10 cellular contexts compared by ENCODE assay signal in the genomic region with DNA sequence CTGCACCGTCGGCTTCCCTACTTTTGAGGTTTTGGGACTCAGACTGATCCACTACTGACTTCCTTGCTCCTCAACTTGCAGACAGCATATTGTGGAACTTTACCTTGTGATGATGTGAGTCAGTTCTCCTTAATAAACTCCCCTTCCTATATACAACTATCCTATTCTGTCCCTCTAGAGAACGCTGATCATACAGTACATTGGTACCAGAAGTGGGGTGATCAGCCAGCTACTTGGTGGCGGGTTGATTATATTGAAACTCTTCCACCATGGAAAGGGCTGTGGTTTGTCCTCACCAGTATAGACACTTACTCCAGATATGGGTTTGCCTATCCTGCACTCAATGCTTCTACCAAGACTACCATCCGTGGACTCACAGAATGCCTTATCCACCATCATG.
"Had no signal": no experiment of that assay in that cellular context is flagged by ENCODE, and none has a peak within 500 bp of the region (broad histone marks: within the 10 kb centered on the region; RNA-seq: fewer than 3 reads in every experiment).

No MANE protein-coding gene starts in this region.

- H3K9ac ChIP-seq: KMS-11 had no signal

- H3K4me3 ChIP-seq: GM23338 had no signal

- ATAC-seq: GM23338 had no signal

- H2AFZ ChIP-seq: GM23338 had no signal

- H3K4me2 ChIP-seq: GM23338, KMS-11 had no signal

- FAIRE-seq: H1, H54 had no signal

- H3K27ac ChIP-seq: HL-60, KMS-11 had no signal

- DNase-seq: H9, HCEC 1CT, HFFc6, IMR-90, KBM-7 had no signal
